Comparison of ENCODE assay signal across 8 cellular contexts in the genomic region with DNA sequence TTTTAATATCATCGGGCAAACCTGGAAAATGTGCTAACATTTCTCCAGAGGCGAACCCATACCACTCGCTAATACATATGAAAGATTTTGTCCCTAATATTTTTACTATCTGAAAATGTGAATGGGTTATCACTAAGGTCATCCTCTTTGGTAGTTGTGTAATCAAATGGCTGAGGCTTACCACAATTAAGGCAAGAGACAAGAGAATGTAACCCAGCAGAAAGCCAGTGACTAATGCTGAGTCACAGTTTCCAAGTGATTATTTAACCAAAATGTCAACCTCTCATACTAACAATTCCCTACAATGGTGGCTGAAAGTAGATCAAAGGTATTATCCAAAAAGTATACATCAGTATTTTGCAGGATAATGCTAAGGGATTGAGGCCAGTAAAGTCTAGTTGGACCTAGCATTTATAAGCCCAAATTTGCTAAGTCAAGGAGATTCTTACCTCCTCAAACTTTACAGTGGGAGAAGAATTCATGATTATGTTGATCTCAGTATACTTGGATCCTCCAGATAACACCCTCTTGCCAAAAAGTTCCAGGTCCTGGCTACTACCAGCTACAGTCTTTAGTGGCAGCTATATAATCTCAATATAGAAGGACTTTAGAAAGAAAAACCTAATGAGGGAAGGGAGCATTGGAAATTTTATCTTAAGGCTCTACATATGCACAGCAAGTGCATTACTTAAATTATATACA. TPM values are rescaled to one million over a fixed set of nuclear protein-coding genes. Genes with fewer than 3 reads are reported as not detected.
DNase-seq lines count a peak whose midpoint lies in the region; ATAC-seq and TF ChIP-seq lines count a peak whose summit lies in the region.

No MANE protein-coding gene starts in this region.

- no peaks in the 10 kb centered on the region for H3K36me3 ChIP-seq in left lung

- peak overlapping the region; percentile 4 to 61 for H3K27ac ChIP-seq in left lung

- in situ Hi-C loops in astrocyte of the spinal cord (cut with HindIII; ENCODE audit: low sequenced_read_pairs), result no loop called here

- ATAC-seq in left lung (peak; percentile 82), GM19452 (IDR thresholded peaks at IDR 0.05; ENCODE audit: unreplicated experiment) (no peak), HG03095 (IDR thresholded peaks at IDR 0.05; ENCODE audit: unreplicated experiment) (no peak), GM18858 (IDR thresholded peaks at IDR 0.05; ENCODE audit: unreplicated experiment) (no peak)

- H3K27me3 ChIP-seq in left lung, result no peaks in the 10 kb centered on the region

- no peak overlapping the region for H3K4me3 ChIP-seq in astrocyte of the spinal cord (ENCODE audit: low read depth, low read length)
- no peak overlapping the region for H3K4me3 ChIP-seq in left lung

- TF ChIP-seq CTCF in astrocyte of the spinal cord (IDR thresholded peaks at IDR 0.05; ENCODE audit: low read depth, low read length), result no peak
- no peak for TF ChIP-seq CTCF in left lung (IDR thresholded peaks at IDR 0.05)

- peak; percentile 90 for DNase-seq in GM04503 (ENCODE audit: low read depth)
- peak; percentile 98 for DNase-seq in M059J (ENCODE audit: low read depth)
- peak; percentile 92 for DNase-seq in astrocyte of the spinal cord (ENCODE audit: low read depth, low spot score)
- no peak for DNase-seq in left lung
- no peak for DNase-seq in anterior cingulate cortex (lab: John Stamatoyannopoulos, UW)

- peaks cover 33 to 81% of the 10 kb centered on the region in 2 donors for H3K4me1 ChIP-seq in left lung

- intact Hi-C loops in left lung (cut with DNase I), result no loop called here

- H3K9me3 ChIP-seq in left lung, result no peaks in the 10 kb centered on the region

RNA-seq across cellular contexts. Expression of a gene that starts 25.6 kb away (rescaled TPM):
- 9.6 and 11.0 TPM in 2 replicates for total RNA-seq in M059J (2014; rRNA removed; shearing (Covaris generic))
- 10 to 100 TPM; 28.0 to 49.6 TPM for total RNA-seq in left lung

Comparison
In these comparisons a context has a peak if more than half of its experiments do, and no peak if none do; other contexts are left out.
1. DNase-seq: peak in GM04503 (single experiment), M059J (single experiment) and astrocyte of the spinal cord (single experiment); none in left lung (0 of 2) and anterior cingulate cortex (0 of 58).